In the genomic region with DNA sequence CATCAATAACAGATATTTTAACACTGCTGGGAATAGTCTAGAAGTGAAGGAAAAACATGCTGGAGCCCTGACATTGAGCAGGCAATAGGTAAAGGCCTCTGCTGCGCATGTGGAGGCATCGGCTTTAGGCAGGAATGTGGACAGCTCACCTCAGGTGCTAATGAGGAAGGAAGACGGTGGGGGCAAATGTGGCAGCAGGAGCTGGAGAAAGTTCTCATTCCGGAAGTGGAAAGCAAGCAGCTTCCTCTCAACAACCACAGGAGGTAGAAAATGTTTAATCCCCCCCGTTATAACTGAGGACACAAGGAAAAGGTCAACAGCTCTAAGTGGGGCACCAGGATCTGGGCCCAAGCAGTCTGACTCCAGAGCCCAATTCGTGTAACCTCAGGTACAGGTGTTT, we compare ENCODE assay signal across 1 cellular context.
TF ChIP-seq lines count a peak whose summit lies in the region.

No MANE protein-coding gene starts in this region.

TF ChIP-seq in K562, 482 proteins besides CTCF, POLR2A, EP300 and RAD21:
- TF ChIP-seq CHD1 (IDR thresholded peaks at IDR 0.05; ENCODE audit: low read length) (no peak), SMARCC2 (IDR thresholded peaks at IDR 0.05; ENCODE audit: low read depth) (no peak), STAG1 (CRISPR knock-in tag; IDR thresholded peaks at IDR 0.05; ENCODE audit: borderline replicate concordance) (no peak), ZNF354B (CRISPR knock-in tag; IDR thresholded peaks at IDR 0.05) (no peak), FOXP1 (CRISPR knock-in tag; IDR thresholded peaks at IDR 0.05) (no peak), TAF9B (IDR thresholded peaks at IDR 0.05; ENCODE audit: partially characterized antibody) (no peak), NR4A1 (CRISPR knock-in tag; IDR thresholded peaks at IDR 0.05) (no peak), NR4A1 (tag; IDR thresholded peaks at IDR 0.05) (no peak), TBP (optimal IDR thresholded peaks at IDR 0.05; ENCODE audit: low read depth, low read length) (no peak), RBM34 (IDR thresholded peaks at IDR 0.05; ENCODE audit: borderline replicate concordance, insufficient read depth, low read length) (no peak)
- TF ChIP-seq, protein P1, sequence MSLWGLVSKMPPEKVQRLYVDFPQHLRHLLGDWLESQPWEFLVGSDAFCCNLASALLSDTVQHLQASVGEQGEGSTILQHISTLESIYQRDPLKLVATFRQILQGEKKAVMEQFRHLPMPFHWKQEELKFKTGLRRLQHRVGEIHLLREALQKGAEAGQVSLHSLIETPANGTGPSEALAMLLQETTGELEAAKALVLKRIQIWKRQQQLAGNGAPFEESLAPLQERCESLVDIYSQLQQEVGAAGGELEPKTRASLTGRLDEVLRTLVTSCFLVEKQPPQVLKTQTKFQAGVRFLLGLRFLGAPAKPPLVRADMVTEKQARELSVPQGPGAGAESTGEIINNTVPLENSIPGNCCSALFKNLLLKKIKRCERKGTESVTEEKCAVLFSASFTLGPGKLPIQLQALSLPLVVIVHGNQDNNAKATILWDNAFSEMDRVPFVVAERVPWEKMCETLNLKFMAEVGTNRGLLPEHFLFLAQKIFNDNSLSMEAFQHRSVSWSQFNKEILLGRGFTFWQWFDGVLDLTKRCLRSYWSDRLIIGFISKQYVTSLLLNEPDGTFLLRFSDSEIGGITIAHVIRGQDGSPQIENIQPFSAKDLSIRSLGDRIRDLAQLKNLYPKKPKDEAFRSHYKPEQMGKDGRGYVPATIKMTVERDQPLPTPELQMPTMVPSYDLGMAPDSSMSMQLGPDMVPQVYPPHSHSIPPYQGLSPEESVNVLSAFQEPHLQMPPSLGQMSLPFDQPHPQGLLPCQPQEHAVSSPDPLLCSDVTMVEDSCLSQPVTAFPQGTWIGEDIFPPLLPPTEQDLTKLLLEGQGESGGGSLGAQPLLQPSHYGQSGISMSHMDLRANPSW (CRISPR knock-in tag; IDR thresholded peaks at IDR 0.05), result no peak
- TF ChIP-seq, protein P2, sequence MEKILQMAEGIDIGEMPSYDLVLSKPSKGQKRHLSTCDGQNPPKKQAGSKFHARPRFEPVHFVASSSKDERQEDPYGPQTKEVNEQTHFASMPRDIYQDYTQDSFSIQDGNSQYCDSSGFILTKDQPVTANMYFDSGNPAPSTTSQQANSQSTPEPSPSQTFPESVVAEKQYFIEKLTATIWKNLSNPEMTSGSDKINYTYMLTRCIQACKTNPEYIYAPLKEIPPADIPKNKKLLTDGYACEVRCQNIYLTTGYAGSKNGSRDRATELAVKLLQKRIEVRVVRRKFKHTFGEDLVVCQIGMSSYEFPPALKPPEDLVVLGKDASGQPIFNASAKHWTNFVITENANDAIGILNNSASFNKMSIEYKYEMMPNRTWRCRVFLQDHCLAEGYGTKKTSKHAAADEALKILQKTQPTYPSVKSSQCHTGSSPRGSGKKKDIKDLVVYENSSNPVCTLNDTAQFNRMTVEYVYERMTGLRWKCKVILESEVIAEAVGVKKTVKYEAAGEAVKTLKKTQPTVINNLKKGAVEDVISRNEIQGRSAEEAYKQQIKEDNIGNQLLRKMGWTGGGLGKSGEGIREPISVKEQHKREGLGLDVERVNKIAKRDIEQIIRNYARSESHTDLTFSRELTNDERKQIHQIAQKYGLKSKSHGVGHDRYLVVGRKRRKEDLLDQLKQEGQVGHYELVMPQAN (IDR thresholded peaks at IDR 0.05; ENCODE audit: borderline replicate concordance), result no peak
- TF ChIP-seq, protein P3, sequence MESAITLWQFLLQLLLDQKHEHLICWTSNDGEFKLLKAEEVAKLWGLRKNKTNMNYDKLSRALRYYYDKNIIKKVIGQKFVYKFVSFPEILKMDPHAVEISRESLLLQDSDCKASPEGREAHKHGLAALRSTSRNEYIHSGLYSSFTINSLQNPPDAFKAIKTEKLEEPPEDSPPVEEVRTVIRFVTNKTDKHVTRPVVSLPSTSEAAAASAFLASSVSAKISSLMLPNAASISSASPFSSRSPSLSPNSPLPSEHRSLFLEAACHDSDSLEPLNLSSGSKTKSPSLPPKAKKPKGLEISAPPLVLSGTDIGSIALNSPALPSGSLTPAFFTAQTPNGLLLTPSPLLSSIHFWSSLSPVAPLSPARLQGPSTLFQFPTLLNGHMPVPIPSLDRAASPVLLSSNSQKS (CRISPR knock-in tag; IDR thresholded peaks at IDR 0.05), result no peak
TF ChIP-seq in K562: peak in this region for 0.
